In genomic region chr4:54233128-54233696, GRCh38 we compare ENCODE assay signal across 8 cellular contexts. TPM values are rescaled to one million over a fixed set of nuclear protein-coding genes. Genes with fewer than 3 reads are reported as not detected.
DNase-seq lines count a peak whose midpoint lies in the region; ATAC-seq and TF ChIP-seq lines count a peak whose summit lies in the region.

No MANE protein-coding gene starts in this region.

- H3K27me3 ChIP-seq in GM23248 (replicated peaks; ENCODE audit: insufficient read depth), result no peaks in the 10 kb centered on the region
- H3K27me3 ChIP-seq in gastroesophageal sphincter, result peaks cover 92% of the 10 kb centered on the region
- H3K27me3 ChIP-seq in neutrophil, result peaks cover 91% of the 10 kb centered on the region

- peak overlapping the region; percentile 87 for H3K27ac ChIP-seq in GM23248
- peak overlapping the region in 3 of 4 donors; percentile 73 to 82 (median 76) for H3K27ac ChIP-seq in gastroesophageal sphincter
- H3K27ac ChIP-seq in neutrophil, result no peak overlapping the region
- H3K27ac ChIP-seq in substantia nigra (ENCODE audit: low read depth, low read length, poor library complexity, severe bottlenecking), result no peak overlapping the region

- peak; percentile 72 for ATAC-seq in gastroesophageal sphincter

- 1 to 3% methylated on average over 38 to 48 of the region's 59 CpGs for WGBS in GM23248 (ENCODE audit: low coverage in 1 of 2, low lambda C conversion rate in 2 of 2, missing lambda C conversion rate in 2 of 2), 2 experiments
- WGBS in gastroesophageal sphincter (ENCODE audit: low coverage in 1 of 2), 2 donors, result no CpG with 5 or more reads among the region's 59 CpGs

- H3K9me2 ChIP-seq in GM23248 (ENCODE audit: insufficient read depth), result no peaks in the 10 kb centered on the region

- peak overlapping the region; percentile 95 for H3K4me2 ChIP-seq in GM23248 (ENCODE audit: unreplicated experiment)

- DNase-seq in EH (ENCODE audit: low read depth), result peak; percentile 89
- peak; percentile 95 for DNase-seq in GM23248
- peak; percentile 82 for DNase-seq in LHCN-M2 (ENCODE audit: low read depth)
- DNase-seq in SK-MEL-5 (ENCODE audit: low read depth, low spot score), result peak; percentile 79
- DNase-seq in activated naive CD4-positive, alpha-beta T cell (lab: John Stamatoyannopoulos, UW), result peak; percentile 37 to 49 (median 43)
- DNase-seq in substantia nigra (lab: John Stamatoyannopoulos, UW), result peak; percentile 5 to 86 (median 64)

- H4K20me1 ChIP-seq in GM23248 (ENCODE audit: insufficient read depth), result peaks cover 4% of the 10 kb centered on the region; the same call in 1 of the 2 replicates

- TF ChIP-seq EP300 in gastroesophageal sphincter (IDR thresholded peaks at IDR 0.05), result no peak

- peak overlapping the region; percentile 92 for H3K9ac ChIP-seq in GM23248

- H3F3A ChIP-seq in GM23248 (ENCODE audit: insufficient read depth), result peaks cover 57% of the 10 kb centered on the region

- H3K9me3 ChIP-seq in GM23248 (ENCODE audit: low read depth) (no peaks in the 10 kb centered on the region), gastroesophageal sphincter (no peaks in the 10 kb centered on the region), neutrophil (no peaks in the 10 kb centered on the region)

- peak overlapping the region; percentile 9; the same call in 1 of the 2 replicates for H2AFZ ChIP-seq in GM23248

- TF ChIP-seq CTCF in gastroesophageal sphincter (IDR thresholded peaks at IDR 0.05) (peak in 3 of 4 experiments; percentile 71 to 85 (median 77)), neutrophil (IDR thresholded peaks at IDR 0.05) (peak; percentile 70)

- H3K4me3 ChIP-seq in GM23248 (peak overlapping the region; percentile 85), gastroesophageal sphincter (peak overlapping the region; percentile 31 to 60), neutrophil (ENCODE audit: low read depth in 1 of 2, low read length in 1 of 2) (peak overlapping the region; percentile 74)

- H3K4me1 ChIP-seq in GM23248 (ENCODE audit: insufficient read depth), result peaks cover 25% of the 10 kb centered on the region
- peaks cover 0 to 54% (median 19%) of the 10 kb centered on the region in 3 donors for H3K4me1 ChIP-seq in gastroesophageal sphincter
- peaks cover 23 to 46% of the 10 kb centered on the region in 2 experiments for H3K4me1 ChIP-seq in neutrophil (ENCODE audit: control insufficient read depth in 1 of 2, insufficient read depth in 1 of 2, low read depth in 1 of 2, low read length in 1 of 2)

- peak; percentile 4 to 12 for TF ChIP-seq POLR2A in gastroesophageal sphincter (IDR thresholded peaks at IDR 0.05)

- in situ Hi-C loops in GM23248 (cut with MboI), result loop anchor here (25.0 kb wide), 1 partner anchor 646 kb away; the partner anchor contains the start of gene LNX1
- in situ Hi-C loops in SK-MEL-5 (cut with HindIII; ENCODE audit: low pct_unique_long_range_greater_than_20kb, low sequenced_read_pairs), result no loop called here

- H3K36me3 ChIP-seq in GM23248 (ENCODE audit: low read depth), result 0 out of 2 replicates have a peak, but pooled peaks cover 5% of the 10 kb centered on the region
- H3K36me3 ChIP-seq in gastroesophageal sphincter, result no peaks in the 10 kb centered on the region
- no peaks in the 10 kb centered on the region for H3K36me3 ChIP-seq in neutrophil

- H3K79me2 ChIP-seq in GM23248 (ENCODE audit: insufficient read depth), result peaks cover 92% of the 10 kb centered on the region

RNA-seq across cellular contexts. Expression of gene PDGFRA, which starts 4.1 kb away (rescaled TPM):
- total RNA-seq in GM23248 (2014; rRNA removed; shearing (Covaris generic)), result 225 and 275 TPM in 2 replicates
- 107 and 109 TPM in 2 replicates for polyA plus RNA-seq in GM23248 (2016; fragmentation: Nextera tagmentation; extraction: Ambion mirVana)
- total RNA-seq in LHCN-M2 (2014; rRNA removed) (0.98 and 2.1 TPM in 2 replicates), gastroesophageal sphincter (100 to 1,000 TPM in 3 of 4 donors, 10 to 100 TPM in 1; 92.2 to 164 (median 130) TPM)
- polyA plus RNA-seq in LHCN-M2 (2012), result 1.8 TPM
- 0.96 and 1.3 TPM in 2 replicates for total RNA-seq in SK-MEL-5 (2014; rRNA removed; shearing (Covaris generic))
- 1.4 and 4.3 TPM in 2 replicates for polyA plus RNA-seq in SK-MEL-5 (2015; cell fraction: cytosol; rRNA removed)
- polyA plus RNA-seq in SK-MEL-5 (2015; cell fraction: nucleus; rRNA removed), result 0.51 and 1.1 TPM in 2 replicates

Comparison
In these comparisons a context has a peak if more than half of its experiments do, and no peak if none do; other contexts are left out.
1. DNase-seq: peak in every context shown above with its lines; median percentile 95 in GM23248; 89 in EH; 82 in LHCN-M2; 79 in SK-MEL-5; 64 in substantia nigra; 43 in activated naive CD4-positive, alpha-beta T cell.
2. H3K27ac ChIP-seq: peak in GM23248 (single experiment) and gastroesophageal sphincter (3 of 4); none in neutrophil (single experiment) and substantia nigra (single experiment).
3. RNA of gene PDGFRA, which starts 4.1 kb away (total RNA-seq): 225 to 275 TPM in GM23248 and 92.2 to 164 TPM in gastroesophageal sphincter; 0.96 to 1.3 TPM in SK-MEL-5 and 0.98 to 2.1 TPM in LHCN-M2; every median in the first group is over 10 times any median in the second.
4. Peak in every context shown above with its lines, with median percentiles within 50 percentile points of each other: H3K4me3 ChIP-seq.